Comparison of ENCODE assay signal across 8 cellular contexts in the genomic region with DNA sequence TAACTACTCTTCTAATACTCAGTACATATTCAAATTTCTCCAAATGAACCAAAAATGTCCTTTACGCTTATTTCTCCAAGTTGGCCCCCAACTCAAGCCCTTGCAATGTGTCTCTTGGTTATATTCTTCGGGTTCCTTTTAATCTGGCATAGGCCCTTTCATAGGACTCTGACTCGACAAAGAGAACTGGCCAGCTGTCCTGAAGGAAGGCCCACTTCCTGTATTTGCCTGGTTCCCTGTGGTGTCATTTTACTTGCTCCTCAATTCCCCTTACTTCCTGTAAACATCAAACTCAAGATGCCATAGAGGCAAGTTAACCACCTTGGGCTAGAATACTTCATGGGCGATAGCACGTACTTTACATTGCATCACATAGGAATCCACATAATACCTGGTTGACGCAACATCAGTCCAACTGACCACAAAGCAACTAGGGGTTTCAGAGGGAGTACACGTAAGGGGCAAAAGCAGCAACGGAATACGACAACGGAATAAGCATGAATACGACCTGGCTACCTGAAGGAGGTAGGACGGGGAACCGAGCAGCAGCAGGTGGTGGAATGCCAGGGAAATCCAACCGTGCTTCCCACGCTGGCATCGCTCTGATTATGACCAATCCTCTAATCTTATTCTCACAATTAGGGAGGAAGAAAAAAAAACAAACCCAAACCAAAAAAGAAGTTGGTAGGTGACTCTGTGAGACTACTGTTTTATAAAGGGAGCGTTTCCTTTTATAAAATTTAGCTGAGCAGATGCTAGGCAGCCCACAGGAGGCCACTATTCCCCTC. TPM values are rescaled to one million over a fixed set of nuclear protein-coding genes. Genes with fewer than 3 reads are reported as not detected.
DNase-seq lines count a peak whose midpoint lies in the region; ATAC-seq and TF ChIP-seq lines count a peak whose summit lies in the region.

No MANE protein-coding gene starts in this region.

- H3K4me3 ChIP-seq in RWPE2 (ENCODE audit: severe bottlenecking) = peak overlapping the region; percentile 80
- peak overlapping the region; percentile 3 for H3K4me3 ChIP-seq in effector memory CD4-positive, alpha-beta T cell (ENCODE audit: insufficient read depth, low read depth, low read length, poor library complexity, severe bottlenecking)

- H2AFZ ChIP-seq in H9 (ENCODE audit: low read length) = peak overlapping the region; percentile 83

- no peak overlapping the region for H4K91ac ChIP-seq in H9 (ENCODE audit: insufficient read length, low read depth, low read length)

- peaks cover 21% of the 10 kb centered on the region; the same call in 1 of the 2 replicates for H3K79me2 ChIP-seq in H9 (ENCODE audit: insufficient read depth, low read length)

- H3K27me3 ChIP-seq in H9 (ENCODE audit: insufficient read depth, low read length) (no peaks in the 10 kb centered on the region), RWPE2 (ENCODE audit: insufficient read depth, poor library complexity, severe bottlenecking) (no peaks in the 10 kb centered on the region)
- H3K27me3 ChIP-seq in effector memory CD4-positive, alpha-beta T cell (replicated peaks; ENCODE audit: control insufficient read depth, insufficient read depth, low read length, poor library complexity, severe bottlenecking) = no peaks in the 10 kb centered on the region

- H3K4me3 Mint-ChIP-seq in H9 (peak overlapping the region; percentile 78 to 82), naive B cell (peak overlapping the region; percentile 90 to 99 (median 94))

- H2BK12ac ChIP-seq in H9 (ENCODE audit: insufficient read length, low read depth, low read length) = no peak overlapping the region

- ATAC-seq in RWPE2 (ENCODE audit: low read depth) (peak; percentile 0; the same call in 1 of the 3 replicates), naive B cell (ENCODE audit: low read depth in 2 of 2) (no peak), HG03196 (IDR thresholded peaks at IDR 0.05; ENCODE audit: unreplicated experiment) (no peak)

- DNase-seq in CD1c-positive myeloid dendritic cell (ENCODE audit: extremely low spot score) (peak; percentile 48), H9 (peak; percentile 52), RWPE2 (ENCODE audit: low spot score) (no peak), naive B cell (no peak), kidney glomerular epithelial cell (lab: John Stamatoyannopoulos, UW) (no peak), KG1 (lab: John Stamatoyannopoulos, UW) (no peak)
- DNase-seq in effector memory CD4-positive, alpha-beta T cell = no peak

- no peaks in the 10 kb centered on the region for H4K20me1 ChIP-seq in H9 (ENCODE audit: control insufficient read depth, insufficient read depth, insufficient read length)

- H3K36me3 Mint-ChIP-seq in H9 (ENCODE audit: insufficient read depth in 1 of 3, low read depth in 3 of 3) = peaks cover 4 to 16% (median 8%) of the 10 kb centered on the region in 3 experiments
- no peaks in the 10 kb centered on the region for H3K36me3 Mint-ChIP-seq in naive B cell

- peak overlapping the region; percentile 80 for H3K4me2 ChIP-seq in H9 (ENCODE audit: insufficient read depth, insufficient read length, low read length)

- peaks cover 10% of the 10 kb centered on the region for H3K23me2 ChIP-seq in H9 (ENCODE audit: insufficient read length, low read depth, low read length, poor library complexity, severe bottlenecking)

- H3K4me1 ChIP-seq in H9 (ENCODE audit: insufficient read depth, low read length) (peaks cover 4% of the 10 kb centered on the region; the same call in 1 of the 2 replicates), RWPE2 (ENCODE audit: insufficient read depth, poor library complexity, severe bottlenecking) (peaks cover 5% of the 10 kb centered on the region)
- H3K4me1 ChIP-seq in effector memory CD4-positive, alpha-beta T cell (ENCODE audit: control insufficient read depth, insufficient read depth, low read length, poor library complexity, severe bottlenecking) = peaks cover 16% of the 10 kb centered on the region

- peak overlapping the region; percentile 27 for H3K56ac ChIP-seq in H9 (ENCODE audit: insufficient read length, low read depth, low read length)

- H3K9me3 ChIP-seq in H9 (ENCODE audit: control insufficient read depth, low read depth, low read length) (peaks cover 7% of the 10 kb centered on the region), RWPE2 (ENCODE audit: severe bottlenecking) (peaks cover 2% of the 10 kb centered on the region)
- no peaks in the 10 kb centered on the region for H3K9me3 ChIP-seq in effector memory CD4-positive, alpha-beta T cell (ENCODE audit: control insufficient read depth, low read length)

- H2BK15ac ChIP-seq in H9 (ENCODE audit: low read depth, low read length) = no peak overlapping the region

- H4K8ac ChIP-seq in H9 (replicated peaks; ENCODE audit: insufficient read length, low read depth, low read length) = no peak overlapping the region

- WGBS in H9 (ENCODE audit: extremely low coverage, insufficient read length, low lambda C conversion rate) = no CpG with 5 or more reads among the region's 17 CpGs

- H3K27ac ChIP-seq in H9 (ENCODE audit: insufficient read length, low read depth, low read length) = peak overlapping the region; percentile 87
- H3K27ac ChIP-seq in RWPE2 (ENCODE audit: poor library complexity, severe bottlenecking) = peak overlapping the region; percentile 72
- H3K27ac ChIP-seq in effector memory CD4-positive, alpha-beta T cell (ENCODE audit: insufficient read depth, low read length, poor library complexity, severe bottlenecking) = peak overlapping the region; percentile 56

- H2BK5ac ChIP-seq in H9 (ENCODE audit: insufficient read length, low read length) = peak overlapping the region; percentile 47

- H3K9me3 Mint-ChIP-seq in H9 = peaks cover 18 to 23% of the 10 kb centered on the region in 2 experiments
- H3K9me3 Mint-ChIP-seq in naive B cell = peaks cover 0 to 7% (median 0%) of the 10 kb centered on the region in 7 donors

- no peak overlapping the region for H3T11ph ChIP-seq in H9 (ENCODE audit: low read length)

- H2BK120ac ChIP-seq in H9 (ENCODE audit: low read depth, low read length, poor library complexity, severe bottlenecking) = no peak overlapping the region

- peak overlapping the region; percentile 97 to 98 (median 97) for H3K27ac Mint-ChIP-seq in H9
- peak overlapping the region; percentile 80 to 96 (median 94) for H3K27ac Mint-ChIP-seq in naive B cell

- H3K18ac ChIP-seq in H9 (ENCODE audit: insufficient read length, low read depth, low read length) = peak overlapping the region; percentile 90

- no peaks in the 10 kb centered on the region; the same call in 1 of the 2 replicates for H3K27me3 Mint-ChIP-seq in H9 (ENCODE audit: low read depth)
- no peaks in the 10 kb centered on the region for H3K27me3 Mint-ChIP-seq in naive B cell

- H2AK5ac ChIP-seq in H9 (ENCODE audit: insufficient read length, low read length) = no peak overlapping the region

- H2BK20ac ChIP-seq in H9 (ENCODE audit: low read depth, low read length, poor library complexity, severe bottlenecking) = no peak overlapping the region

- H4K5ac ChIP-seq in H9 (ENCODE audit: insufficient read length, low read depth, low read length) = peak overlapping the region; percentile 61

- H3K4me1 Mint-ChIP-seq in H9 (peaks cover 25 to 31% of the 10 kb centered on the region in 2 experiments), naive B cell (peaks cover 22 to 35% (median 25%) of the 10 kb centered on the region in 3 donors)

- no peak overlapping the region for H3K23ac ChIP-seq in H9 (ENCODE audit: insufficient read length, low read depth, low read length)

- no peaks in the 10 kb centered on the region for H3K79me1 ChIP-seq in H9 (ENCODE audit: insufficient read depth, low read depth, low read length, poor library complexity, severe bottlenecking)

- peak overlapping the region; percentile 85 for H3K9ac ChIP-seq in H9 (ENCODE audit: extremely low read depth, insufficient read length, low read length)

- TF ChIP-seq CTCF in H9 (conservative IDR thresholded peaks at IDR 0.05) = no peak
- TF ChIP-seq CTCF in RWPE2 (IDR thresholded peaks at IDR 0.05; ENCODE audit: poor library complexity, severe bottlenecking) = no peak

- H3K4ac ChIP-seq in H9 (ENCODE audit: low read depth, low read length) = no peak overlapping the region; the same call in 1 of the 2 replicates

- peaks cover 23% of the 10 kb centered on the region for H3K36me3 ChIP-seq in RWPE2 (ENCODE audit: low read depth)
- H3K36me3 ChIP-seq in effector memory CD4-positive, alpha-beta T cell (ENCODE audit: control insufficient read depth, insufficient read depth, low read length) = no peaks in the 10 kb centered on the region

- peak overlapping the region; percentile 85; the same call in 1 of the 2 replicates for H3K14ac ChIP-seq in H9 (ENCODE audit: insufficient read depth, low read length)

RNA-seq across cellular contexts. Expression of gene GORASP2, which starts 0.8 kb away (rescaled TPM):
- 96.9 and 97.7 TPM in 2 replicates for total RNA-seq in H9 (2021)
- 10 to 100 TPM; 51.7 to 93.6 (median 63.2) TPM for polyA plus RNA-seq in naive B cell (ENCODE audit: low read depth in 6 of 6)

Comparison
In these comparisons a context has a peak if more than half of its experiments do, and no peak if none do; other contexts are left out.
1. DNase-seq: peak in CD1c-positive myeloid dendritic cell (single experiment) and H9 (single experiment); none in RWPE2 (single experiment), effector memory CD4-positive, alpha-beta T cell (0 of 3), naive B cell (single experiment), kidney glomerular epithelial cell (single experiment) and KG1 (single experiment).
2. Peak in every context shown above with its lines, with median percentiles within 50 percentile points of each other: H3K27ac ChIP-seq.